Comparison of ENCODE assay signal across 14 cellular contexts in genomic region chr6:161434331-161434730, GRCh38.
DNase-seq lines count a peak whose midpoint lies in the region; ATAC-seq and TF ChIP-seq lines count a peak whose summit lies in the region.
"Had no signal": no experiment of that assay in that cellular context is flagged by ENCODE, and none has a peak within 500 bp of the region (broad histone marks: within the 10 kb centered on the region; RNA-seq: fewer than 3 reads in every experiment).

No MANE protein-coding gene starts in this region.

- no peak for TF ChIP-seq POLR2A in breast epithelium (IDR thresholded peaks at IDR 0.05)

- WGBS in right cardiac atrium: 45% methylated on average over 9 of the region's 9 CpGs

- peak overlapping the region in 2 of 3 donors; percentile 8 to 9 for H3K4me3 ChIP-seq in breast epithelium
- H3K4me3 ChIP-seq in right cardiac atrium (ENCODE audit: low read length): no peak overlapping the region
- H3K4me3 ChIP-seq: MG63 had no signal

- H3K4me1 ChIP-seq in breast epithelium: peaks cover 0 to 3% of the 10 kb centered on the region in 2 donors
- peaks cover 1% of the 10 kb centered on the region for H3K4me1 ChIP-seq in right cardiac atrium (ENCODE audit: control insufficient read depth, insufficient read depth, low read length)

- H3K9me3 ChIP-seq in breast epithelium (no peaks in the 10 kb centered on the region), right cardiac atrium (ENCODE audit: control insufficient read depth, low read length) (no peaks in the 10 kb centered on the region)
- H3K9me3 ChIP-seq: MG63 had no signal

- ATAC-seq in right cardiac atrium (peak; percentile 46 to 73), sciatic nerve (peak; percentile 70), GM21360 (IDR thresholded peaks at IDR 0.05; ENCODE audit: unreplicated experiment) (no peak)
- ATAC-seq: T-helper 17 cell had no signal

- peak; percentile 15 for DNase-seq in EH (ENCODE audit: low read depth)
- DNase-seq in breast epithelium (ENCODE audit: low spot score in 2 of 2): no peak
- DNase-seq in right cardiac atrium: no peak
- DNase-seq in sciatic nerve (ENCODE audit: low spot score): no peak
- DNase-seq in DMS153 treated with DMSO at 0.1 percent for 48 hours (lab: John Stamatoyannopoulos, UW; ENCODE audit: unreplicated experiment): no peak
- no peak for DNase-seq in NCI-H2227 (lab: John Stamatoyannopoulos, UW; ENCODE audit: unreplicated experiment)
- no peak for DNase-seq in ureter (ENCODE audit: low spot score)
- DNase-seq: erythroblast, left colon, NCI-H69, T-helper 17 cell had no signal

- no peak for TF ChIP-seq CTCF in breast epithelium (IDR thresholded peaks at IDR 0.05)

- H3K27ac ChIP-seq in breast epithelium (peak overlapping the region; percentile 79 to 80), right cardiac atrium (ENCODE audit: low read length) (no peak overlapping the region)
- H3K27ac ChIP-seq: C4-2B had no signal

- intact Hi-C loops in breast epithelium (cut with DNase I; ENCODE audit: low total_unique reads): no loop called here
- intact Hi-C loops in right cardiac atrium (cut with DNase I): no loop called here
- intact Hi-C loops in sciatic nerve (cut with DNase I): no loop called here

- H3K36me3 ChIP-seq in breast epithelium: no peaks in the 10 kb centered on the region
- H3K36me3 ChIP-seq: MG63 had no signal

- H3K27me3 ChIP-seq in breast epithelium: no peaks in the 10 kb centered on the region
- no peaks in the 10 kb centered on the region for H3K27me3 ChIP-seq in right cardiac atrium (ENCODE audit: control insufficient read depth, insufficient read depth)
- H3K27me3 ChIP-seq: MG63 had no signal
